ENCODE assay signal across 9 cellular contexts in genomic region chr13:48579167-48579918, GRCh38. TPM values are rescaled to one million over a fixed set of nuclear protein-coding genes. Genes with fewer than 3 reads are reported as not detected.
A peak's percentile ranks its signal among the peaks of the same experiment; 100 is the strongest.
DNase-seq lines count a peak whose midpoint lies in the region; ATAC-seq, FAIRE-seq and TF ChIP-seq lines count a peak whose summit lies in the region.
"Had no signal": no experiment of that assay in that cellular context is flagged by ENCODE, and none has a peak within 500 bp of the region (broad histone marks: within the 10 kb centered on the region; RNA-seq: fewer than 3 reads in every experiment).

No MANE protein-coding gene starts in this region.

- H3K27ac ChIP-seq in esophagus squamous epithelium (peak overlapping the region; percentile 83 to 91 (median 88)), vagina (peak overlapping the region; percentile 38)

- H3K27me3 ChIP-seq in esophagus squamous epithelium, result no peaks in the 10 kb centered on the region
- H3K27me3 ChIP-seq in vagina, result no peaks in the 10 kb centered on the region
- H3K27me3 ChIP-seq: adrenal gland had no signal

- WGBS in esophagus squamous epithelium, 2 donors, result 35 to 42% methylated on average over 7 of the region's 7 CpGs

- ATAC-seq in GM21576 (IDR thresholded peaks at IDR 0.05; ENCODE audit: unreplicated experiment), result peak; percentile 83

- H3K4me3 ChIP-seq in esophagus squamous epithelium (no peak overlapping the region), vagina (no peak overlapping the region)
- H3K4me3 ChIP-seq: adrenal gland had no signal

- H3K36me3 ChIP-seq in esophagus squamous epithelium, result no peaks in the 10 kb centered on the region
- H3K36me3 ChIP-seq in vagina, result no peaks in the 10 kb centered on the region
- H3K36me3 ChIP-seq: adrenal gland had no signal

- H3K4me1 ChIP-seq in esophagus squamous epithelium (peaks cover 23 to 79% (median 30%) of the 10 kb centered on the region in 3 donors), vagina (peaks cover 13% of the 10 kb centered on the region)
- H3K4me1 ChIP-seq: adrenal gland had no signal

- peak in 3 of 6 experiments; percentile 13 to 37 (median 36) for TF ChIP-seq CTCF in esophagus squamous epithelium (IDR thresholded peaks at IDR 0.05)
- TF ChIP-seq CTCF in vagina (IDR thresholded peaks at IDR 0.05), result no peak

- DNase-seq in GM12891 (ENCODE audit: insufficient read length, low spot score), result no peak
- peak; percentile 83 for DNase-seq in KG1 (lab: John Stamatoyannopoulos, UW)
- DNase-seq in esophagus squamous epithelium (lab: John Stamatoyannopoulos, UW), result no peak
- DNase-seq in vagina (ENCODE audit: extremely low spot score in 2 of 2), result no peak
- DNase-seq in kidney glomerular epithelial cell (lab: John Stamatoyannopoulos, UW), result no peak
- no peak for DNase-seq in stimulated activated CD4-positive, alpha-beta T cell treated with anti-CD3 and anti-CD28 coated beads, Interleukin-4, amount 100 ng/mL, for 24 hours
- no peak for DNase-seq in NCI-H446 treated with DMSO at 0.1 percent for 48 hours (lab: John Stamatoyannopoulos, UW)

- intact Hi-C loops in esophagus squamous epithelium (cut with DNase I), result loop anchor here (10.0 kb wide), 3 partner anchors 75 to 345 kb away; partner anchors contain the start of gene ITM2B
- intact Hi-C loops in vagina (cut with DNase I), result loop anchor here (10.0 kb wide), 1 partner anchor 245 kb away; no protein-coding TSS in a partner anchor

- FAIRE-seq in GM12891 (lab: Jason Lieb, UNC), result peak; percentile 83

- H3K9me3 ChIP-seq in esophagus squamous epithelium (no peaks in the 10 kb centered on the region), vagina (no peaks in the 10 kb centered on the region)
- H3K9me3 ChIP-seq: adrenal gland had no signal

- TF ChIP-seq POLR2A in GM12891 (IDR thresholded peaks at IDR 0.05; ENCODE audit: low read depth, low read length) (no peak; the same call in 1 of the 2 replicates), esophagus squamous epithelium (IDR thresholded peaks at IDR 0.05) (peak in 1 of 4 donors; percentile 16), vagina (IDR thresholded peaks at IDR 0.05) (no peak)

TF ChIP-seq in GM12891, 5 proteins besides CTCF, POLR2A, EP300 and RAD21:
- TF ChIP-seq PAX5 (IDR thresholded peaks at IDR 0.05; ENCODE audit: insufficient read depth, low read length, severe bottlenecking) (peak; percentile 56), POU2F2 (IDR thresholded peaks at IDR 0.05; ENCODE audit: low read depth, low read length) (peak; percentile 85), POLR2AphosphoS5 (IDR thresholded peaks at IDR 0.05; ENCODE audit: low read depth, low read length) (no peak), TAF1 (IDR thresholded peaks at IDR 0.05; ENCODE audit: low read depth, low read length) (no peak), SPI1 (IDR thresholded peaks at IDR 0.05; ENCODE audit: low read depth, low read length) (peak; percentile 100)

RNA-seq across cellular contexts. Expression of gene RCBTB2, which starts 46.5 kb away (rescaled TPM):
- polyA plus RNA-seq in GM12891 (2012; ENCODE audit: low read depth, missing spikeins), result 15.5 TPM
- total RNA-seq in esophagus squamous epithelium (10 to 100 TPM in 3 of 4 donors, 1 to 10 TPM in 1; 8.1 to 24.7 (median 14.9) TPM), vagina (14.7 TPM)
